Comparison of ENCODE assay signal across 16 cellular contexts in genomic region chr5:139870677-139871076, GRCh38.
DNase-seq lines count a peak whose midpoint lies in the region; ATAC-seq, FAIRE-seq and TF ChIP-seq lines count a peak whose summit lies in the region.
"Had no signal": no experiment of that assay in that cellular context is flagged by ENCODE, and none has a peak within 500 bp of the region (broad histone marks: within the 10 kb centered on the region; RNA-seq: fewer than 3 reads in every experiment).

No MANE protein-coding gene starts in this region.

- DNase-seq in activated naive CD8-positive, alpha-beta T cell treated with anti-CD3 and anti-CD28 coated beads, Interleukin-2, amount 50 U/mL, for 24 hours, result no peak
- no peak for DNase-seq in activated naive CD8-positive, alpha-beta T cell treated with anti-CD3 and anti-CD28 coated beads for 36 hours
- DNase-seq in caudate nucleus (lab: John Stamatoyannopoulos, UW) (no peak), ovary (peak in 1 of 5 donors; percentile 32), NCI-H748 (lab: John Stamatoyannopoulos, UW; ENCODE audit: unreplicated experiment) (no peak), frontal cortex (ENCODE audit: low spot score in 2 of 2) (no peak), colonic mucosa (no peak)
- DNase-seq: CD4-positive, CD25-positive, alpha-beta regulatory T cell; DMS53; GM23248 had no signal

- no peaks in the 10 kb centered on the region for H3K4me1 Mint-ChIP-seq in activated naive CD8-positive, alpha-beta T cell treated with anti-CD3 and anti-CD28 coated beads, Interleukin-2, amount 50 U/mL, for 24 hours
- H3K4me1 Mint-ChIP-seq in activated naive CD8-positive, alpha-beta T cell treated with anti-CD3 and anti-CD28 coated beads for 36 hours, result no peaks in the 10 kb centered on the region
- H3K4me1 Mint-ChIP-seq: CD4-positive, CD25-positive, alpha-beta regulatory T cell had no signal

- TF ChIP-seq CTCF in ovary (IDR thresholded peaks at IDR 0.05), result no peak
- TF ChIP-seq CTCF in colonic mucosa (IDR thresholded peaks at IDR 0.05), result no peak

- no peak overlapping the region for H3K4me3 Mint-ChIP-seq in activated naive CD8-positive, alpha-beta T cell treated with anti-CD3 and anti-CD28 coated beads, Interleukin-2, amount 50 U/mL, for 24 hours
- H3K4me3 Mint-ChIP-seq in activated naive CD8-positive, alpha-beta T cell treated with anti-CD3 and anti-CD28 coated beads for 36 hours, result no peak overlapping the region
- H3K4me3 Mint-ChIP-seq: CD4-positive, CD25-positive, alpha-beta regulatory T cell had no signal

- no peak for TF ChIP-seq EP300 in ovary (IDR thresholded peaks at IDR 0.05)

- H3K36me3 ChIP-seq in ovary (no peaks in the 10 kb centered on the region), colonic mucosa (no peaks in the 10 kb centered on the region)
- H3K36me3 ChIP-seq: BLaER1 had no signal

- H3K27ac ChIP-seq in caudate nucleus (ENCODE audit: low read depth, low read length) (peak overlapping the region; percentile 77), ovary (peak overlapping the region; percentile 39 to 72), colonic mucosa (no peak overlapping the region)
- H3K27ac ChIP-seq: 22Rv1, BLaER1, GM23248, HL-60 had no signal

- WGBS in ovary, 3 donors, result 86 to 100% (median 89%) methylated on average over 1 of the region's 1 CpG

- peak; percentile 14 for ATAC-seq in activated naive CD8-positive, alpha-beta T cell treated with anti-CD3 and anti-CD28 coated beads, Interleukin-2, amount 50 U/mL, for 24 hours
- ATAC-seq: GM12878, HCT116 had no signal

- H3K36me3 Mint-ChIP-seq in activated naive CD8-positive, alpha-beta T cell treated with anti-CD3 and anti-CD28 coated beads, Interleukin-2, amount 50 U/mL, for 24 hours (ENCODE audit: low read depth), result no peaks in the 10 kb centered on the region
- no peaks in the 10 kb centered on the region for H3K36me3 Mint-ChIP-seq in activated naive CD8-positive, alpha-beta T cell treated with anti-CD3 and anti-CD28 coated beads for 36 hours
- H3K36me3 Mint-ChIP-seq: CD4-positive, CD25-positive, alpha-beta regulatory T cell had no signal

- H3K27ac Mint-ChIP-seq in activated naive CD8-positive, alpha-beta T cell treated with anti-CD3 and anti-CD28 coated beads, Interleukin-2, amount 50 U/mL, for 24 hours, result no peak overlapping the region
- H3K27ac Mint-ChIP-seq in activated naive CD8-positive, alpha-beta T cell treated with anti-CD3 and anti-CD28 coated beads for 36 hours, result no peak overlapping the region

- FAIRE-seq in frontal cortex (lab: Jason Lieb, UNC), result no peak
- FAIRE-seq: GM12878, H54 had no signal

- H3K4me3 ChIP-seq in ovary (no peak overlapping the region), colonic mucosa (no peak overlapping the region)
- H3K4me3 ChIP-seq: BLaER1, GM12878, GM23248 had no signal

- H3K9me3 ChIP-seq in ovary (no peaks in the 10 kb centered on the region), colonic mucosa (no peaks in the 10 kb centered on the region)

- H3K4me1 ChIP-seq in ovary (ENCODE audit: insufficient read depth) (peaks cover 31% of the 10 kb centered on the region), colonic mucosa (no peaks in the 10 kb centered on the region)

- H3K27me3 ChIP-seq in ovary, result no peaks in the 10 kb centered on the region
- H3K27me3 ChIP-seq in colonic mucosa, result no peaks in the 10 kb centered on the region
- H3K27me3 ChIP-seq: BLaER1 had no signal

- no peaks in the 10 kb centered on the region for H3K9me3 Mint-ChIP-seq in activated naive CD8-positive, alpha-beta T cell treated with anti-CD3 and anti-CD28 coated beads, Interleukin-2, amount 50 U/mL, for 24 hours
- no peaks in the 10 kb centered on the region for H3K9me3 Mint-ChIP-seq in activated naive CD8-positive, alpha-beta T cell treated with anti-CD3 and anti-CD28 coated beads for 36 hours

- H3K9ac ChIP-seq in colonic mucosa (ENCODE audit: low read depth in 2 of 2, low read length in 2 of 2), result no peak overlapping the region
- H3K9ac ChIP-seq: BLaER1, GM23248 had no signal

- no peak for TF ChIP-seq POLR2A in ovary (IDR thresholded peaks at IDR 0.05)

- intact Hi-C loops in ovary (cut with DNase I) (no loop called here), colonic mucosa (cut with DNase I) (no loop called here)

- H3K27me3 Mint-ChIP-seq in activated naive CD8-positive, alpha-beta T cell treated with anti-CD3 and anti-CD28 coated beads, Interleukin-2, amount 50 U/mL, for 24 hours, result peaks cover 7% of the 10 kb centered on the region
- H3K27me3 Mint-ChIP-seq in activated naive CD8-positive, alpha-beta T cell treated with anti-CD3 and anti-CD28 coated beads for 36 hours, result peaks cover 17% of the 10 kb centered on the region
